ENCODE assay signal across 1 cellular context in genomic region chr15:85007741-85008140, GRCh38.
TF ChIP-seq lines count a peak whose summit lies in the region.

No MANE protein-coding gene starts in this region.

TF ChIP-seq in IMR-90, 13 proteins besides CTCF, POLR2A, EP300 and RAD21 (continued from another document):
- TF ChIP-seq RCOR1 (IDR thresholded peaks at IDR 0.05; ENCODE audit: insufficient replicate concordance, low read length): no peak
- TF ChIP-seq ELK1 (IDR thresholded peaks at IDR 0.05; ENCODE audit: borderline replicate concordance, low read depth, low read length): no peak
- no peak for TF ChIP-seq CHD1 (IDR thresholded peaks at IDR 0.05; ENCODE audit: low read depth, low read length)
- no peak for TF ChIP-seq CEBPB (IDR thresholded peaks at IDR 0.05; ENCODE audit: low read depth, low read length)
- TF ChIP-seq NFE2L2 (IDR thresholded peaks at IDR 0.05; ENCODE audit: low read depth, low read length): no peak
- no peak for TF ChIP-seq MAZ (IDR thresholded peaks at IDR 0.05; ENCODE audit: borderline replicate concordance, low read depth, low read length)
- no peak for TF ChIP-seq MXI1 (IDR thresholded peaks at IDR 0.05; ENCODE audit: borderline replicate concordance, low read depth, low read length)
